ENCODE assay signal across 9 cellular contexts in genomic region chr1:29876441-29876840, GRCh38.
"Had no signal": no experiment of that assay in that cellular context is flagged by ENCODE, and none has a peak within 500 bp of the region (broad histone marks: within the 10 kb centered on the region; RNA-seq: fewer than 3 reads in every experiment).

No MANE protein-coding gene starts in this region.

- H3K4me3 ChIP-seq: GM23248, K562 had no signal

- H2AFZ ChIP-seq: GM23248 had no signal

- H3K9ac ChIP-seq: GM23248 had no signal

- H3K9me3 Mint-ChIP-seq: H9 had no signal

- DNase-seq: HCEC 1CT, IMR-90, KG1 had no signal

- H3K27ac Mint-ChIP-seq: H9 had no signal

- H3K4me3 Mint-ChIP-seq: H9 had no signal

- H3K27ac ChIP-seq: GM23248, HL-60 had no signal

- FAIRE-seq: H1, H54, K562 had no signal
